In genomic region chr12:6341439-6342139, GRCh38 we compare ENCODE assay signal across 1 cellular context.
TF ChIP-seq lines count a peak whose summit lies in the region.

Gene TNFRSF1A, minus strand, starts transcription at chr12:6342076. Its CDS starts 262 bp downstream, at chr12:6341814.

TF ChIP-seq in HepG2, 621 proteins besides CTCF, POLR2A, EP300 and RAD21 (continued from another document and continues in another):
- TF ChIP-seq USF2 (IDR thresholded peaks at IDR 0.05; ENCODE audit: low read depth, low read length) (no peak), USF2 (CRISPR knock-in tag; IDR thresholded peaks at IDR 0.05; ENCODE audit: borderline replicate concordance) (no peak), TOE1 (CRISPR knock-in tag; IDR thresholded peaks at IDR 0.05) (no peak), CAMTA2 (CRISPR knock-in tag; IDR thresholded peaks at IDR 0.05; ENCODE audit: borderline replicate concordance) (no peak), GMEB2 (CRISPR knock-in tag; IDR thresholded peaks at IDR 0.05; ENCODE audit: low read depth) (no peak), ZNF260 (CRISPR knock-in tag; IDR thresholded peaks at IDR 0.05; ENCODE audit: borderline replicate concordance, low read depth) (no peak), ZNF546 (CRISPR knock-in tag; conservative IDR thresholded peaks at IDR 0.05) (no peak), RBM22 (optimal IDR thresholded peaks at IDR 0.05; ENCODE audit: low read length) (no peak), HNF1A (IDR thresholded peaks at IDR 0.05; ENCODE audit: low read depth) (no peak), HNF1A (CRISPR knock-in tag; IDR thresholded peaks at IDR 0.05; ENCODE audit: borderline replicate concordance) (no peak; the same call in 1 of the 2 replicates), HDAC1 (CRISPR knock-in tag; IDR thresholded peaks at IDR 0.05) (peak; percentile 81), GATAD1 (CRISPR knock-in tag; IDR thresholded peaks at IDR 0.05) (peak; percentile 52; the same call in 1 of the 2 replicates), MATR3 (CRISPR knock-in tag; IDR thresholded peaks at IDR 0.05) (no peak), ZSCAN22 (CRISPR knock-in tag; IDR thresholded peaks at IDR 0.05) (no peak), ZNF761 (CRISPR knock-in tag; conservative IDR thresholded peaks at IDR 0.05) (no peak; the same call in 1 of the 2 replicates), ZNF788 (CRISPR knock-in tag; IDR thresholded peaks at IDR 0.05; ENCODE audit: borderline replicate concordance) (peak; percentile 21; the same call in 1 of the 2 replicates), HOMEZ (CRISPR knock-in tag; IDR thresholded peaks at IDR 0.05; ENCODE audit: low read depth) (no peak; the same call in 1 of the 2 replicates), NR3C1 (CRISPR knock-in tag; IDR thresholded peaks at IDR 0.05) (no peak), ZNF441 (CRISPR knock-in tag; IDR thresholded peaks at IDR 0.05; ENCODE audit: borderline replicate concordance) (0 out of 2 replicates have a peak, but pooled peaks have one; percentile 26), ZNF660 (CRISPR knock-in tag; IDR thresholded peaks at IDR 0.05; ENCODE audit: borderline replicate concordance, low read depth) (no peak), NFIB (CRISPR knock-in tag; IDR thresholded peaks at IDR 0.05; ENCODE audit: borderline replicate concordance) (no peak), CENPT (CRISPR knock-in tag; IDR thresholded peaks at IDR 0.05; ENCODE audit: low read depth) (no peak; the same call in 1 of the 2 replicates), GFI1 (CRISPR knock-in tag; IDR thresholded peaks at IDR 0.05; ENCODE audit: borderline replicate concordance) (no peak), GPN1 (CRISPR knock-in tag; IDR thresholded peaks at IDR 0.05; ENCODE audit: borderline replicate concordance) (no peak), HNRNPUL1 (IDR thresholded peaks at IDR 0.05; ENCODE audit: low read depth, low read length) (no peak), ZSCAN31 (CRISPR knock-in tag; IDR thresholded peaks at IDR 0.05; ENCODE audit: low read depth) (no peak; the same call in 1 of the 2 replicates), ZSCAN30 (CRISPR knock-in tag; IDR thresholded peaks at IDR 0.05) (0 out of 2 replicates have a peak, but pooled peaks have one; percentile 46), ATF7 (IDR thresholded peaks at IDR 0.05) (no peak), ATF7 (CRISPR knock-in tag; IDR thresholded peaks at IDR 0.05) (no peak), ZBTB25 (CRISPR knock-in tag; IDR thresholded peaks at IDR 0.05) (peak; percentile 63; the same call in 1 of the 2 replicates), KDM6A (CRISPR knock-in tag; IDR thresholded peaks at IDR 0.05; ENCODE audit: low read depth) (no peak), ZBTB8A (CRISPR knock-in tag; IDR thresholded peaks at IDR 0.05; ENCODE audit: borderline replicate concordance, low read depth) (0 out of 2 replicates have a peak, but pooled peaks have one; percentile 33), ZNF781 (CRISPR knock-in tag; IDR thresholded peaks at IDR 0.05; ENCODE audit: borderline replicate concordance, not compliant biosample characterization) (no peak), THAP7 (CRISPR knock-in tag; IDR thresholded peaks at IDR 0.05) (no peak), SSRP1 (CRISPR knock-in tag; IDR thresholded peaks at IDR 0.05) (no peak), ZNF33B (CRISPR knock-in tag; IDR thresholded peaks at IDR 0.05) (no peak), ZNF614 (CRISPR knock-in tag; IDR thresholded peaks at IDR 0.05; ENCODE audit: borderline replicate concordance) (no peak), ZNF782 (CRISPR knock-in tag; IDR thresholded peaks at IDR 0.05; ENCODE audit: borderline replicate concordance) (peak; percentile 27; the same call in 1 of the 2 replicates), ZNF318 (CRISPR knock-in tag; IDR thresholded peaks at IDR 0.05) (no peak), PHB2 (IDR thresholded peaks at IDR 0.05; ENCODE audit: partially characterized antibody) (no peak), ZNF678 (CRISPR knock-in tag; IDR thresholded peaks at IDR 0.05) (no peak), ZNF772 (CRISPR knock-in tag; IDR thresholded peaks at IDR 0.05) (no peak; the same call in 1 of the 2 replicates), ZNF790 (CRISPR knock-in tag; IDR thresholded peaks at IDR 0.05; ENCODE audit: borderline replicate concordance) (0 out of 2 replicates have a peak, but pooled peaks have one; percentile 55), BATF2 (CRISPR knock-in tag; IDR thresholded peaks at IDR 0.05) (0 out of 2 replicates have a peak, but pooled peaks have one; percentile 44)
